Comparison of ENCODE assay signal across 9 cellular contexts in genomic region chr12:122665759-122666158, GRCh38. TPM values are rescaled to one million over a fixed set of nuclear protein-coding genes. Genes with fewer than 3 reads are reported as not detected.
"Had no signal": no experiment of that assay in that cellular context is flagged by ENCODE, and none has a peak within 500 bp of the region (broad histone marks: within the 10 kb centered on the region; RNA-seq: fewer than 3 reads in every experiment).

No MANE protein-coding gene starts in this region.

- H3K9ac ChIP-seq: KMS-11 had no signal

- DNase-seq: IMR-90, KBM-7, KG1 had no signal

- FAIRE-seq: HepG2, HTR-8/SVneo had no signal

- H3K4me2 ChIP-seq: KMS-11 had no signal

- ATAC-seq: HepG2 had no signal

- H3K27ac ChIP-seq: HL-60, KMS-11 had no signal

RNA-seq across cellular contexts. Expression of gene HCAR2, which starts 37.4 kb away (rescaled TPM):
- total RNA-seq: HT1080, IMR-90 had no signal
- polyA plus RNA-seq: IgD-negative memory B cell, IMR-90 had no signal

RNA-seq across cellular contexts. Expression of gene HCAR3, which starts 50.9 kb away (rescaled TPM):
- total RNA-seq: HT1080, IMR-90 had no signal
- polyA plus RNA-seq: IgD-negative memory B cell, IMR-90 had no signal
